ENCODE assay signal across 9 cellular contexts in the genomic region with DNA sequence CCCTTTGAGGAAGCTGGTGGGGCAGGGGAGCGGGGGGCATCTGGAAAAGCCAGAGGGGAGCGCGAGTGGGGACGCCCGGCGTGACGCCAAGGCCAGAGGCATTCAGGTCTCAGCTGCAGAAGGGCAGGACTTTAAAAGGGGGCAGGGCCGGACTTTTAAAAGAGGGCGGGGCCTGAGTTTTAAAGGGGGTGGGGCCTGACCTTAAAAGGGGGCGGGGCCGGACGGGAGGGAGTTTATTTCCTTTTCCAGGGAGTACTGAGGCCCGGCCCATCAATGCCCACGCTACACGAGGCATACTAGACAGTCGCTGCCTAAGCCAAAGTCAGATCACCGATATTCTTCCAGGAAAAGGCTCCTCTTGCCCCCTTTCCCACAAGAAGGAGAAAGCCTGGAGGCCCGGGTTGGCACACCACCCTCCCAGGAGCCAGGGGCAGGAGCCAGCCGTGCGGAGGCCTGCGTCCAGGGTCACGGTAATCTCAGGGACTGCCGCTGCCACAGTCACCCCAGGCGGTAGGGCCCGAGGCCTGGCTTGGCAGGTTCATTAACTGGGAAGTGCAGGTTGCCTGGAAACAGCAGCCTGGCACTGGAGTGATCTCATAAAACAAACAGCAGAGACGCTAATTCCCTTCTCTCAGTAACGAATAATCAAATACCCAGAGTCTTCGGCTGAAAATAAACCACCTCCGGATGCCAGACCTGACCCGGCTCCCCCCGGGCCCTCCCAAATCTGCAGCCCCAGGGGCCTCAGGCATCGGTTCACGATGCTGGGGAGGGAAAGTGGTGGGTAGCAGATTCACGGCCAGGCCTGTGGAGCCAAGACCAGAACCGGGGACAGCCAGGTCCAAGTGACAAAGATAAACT.
DNase-seq lines count a peak whose midpoint lies in the region; ATAC-seq and TF ChIP-seq lines count a peak whose summit lies in the region.
"Had no signal": no experiment of that assay in that cellular context is flagged by ENCODE, and none has a peak within 500 bp of the region (broad histone marks: within the 10 kb centered on the region; RNA-seq: fewer than 3 reads in every experiment).

No MANE protein-coding gene starts in this region.

- H2AK5ac ChIP-seq in neuronal stem cell (ENCODE audit: low read depth, low read length): peak overlapping the region; percentile 46

- no peaks in the 10 kb centered on the region for H3K9me3 Mint-ChIP-seq in activated T-cell treated with anti-CD3 and anti-CD28 coated beads, Interleukin-2, amount 50 U/mL, for 24 hours

- H3K9me3 ChIP-seq in PC-9 (ENCODE audit: insufficient read depth, low read depth) (no peaks in the 10 kb centered on the region), esophagus squamous epithelium (no peaks in the 10 kb centered on the region), neuronal stem cell (replicated peaks in 1 of 2; ENCODE audit: control insufficient read depth in 2 of 2, insufficient read depth in 1 of 2, low read depth in 1 of 2, low read length in 2 of 2) (peaks cover 0 to 2% of the 10 kb centered on the region in 2 donors)

- H3K14ac ChIP-seq in neuronal stem cell (ENCODE audit: low read length): peak overlapping the region; percentile 94

- H3K4me3 ChIP-seq in PC-9: peak overlapping the region; percentile 48; the same call in 1 of the 2 replicates
- peak overlapping the region in 3 of 4 donors; percentile 21 to 43 (median 26) for H3K4me3 ChIP-seq in esophagus squamous epithelium
- H3K4me3 ChIP-seq in neuronal stem cell (ENCODE audit: low read length in 2 of 2): no peak overlapping the region

- ATAC-seq in HG02571 (IDR thresholded peaks at IDR 0.05; ENCODE audit: unreplicated experiment): no peak

- H3K36me3 Mint-ChIP-seq in activated T-cell treated with anti-CD3 and anti-CD28 coated beads, Interleukin-2, amount 50 U/mL, for 24 hours (ENCODE audit: low read depth): peaks cover 73% of the 10 kb centered on the region

- H3K4me3 Mint-ChIP-seq in activated T-cell treated with anti-CD3 and anti-CD28 coated beads, Interleukin-2, amount 50 U/mL, for 24 hours: no peak overlapping the region

- BruUV-seq in PC-9 (replicated peaks; lab: Mats Ljungman, UMichigan): TSS peak; percentile 87

- H4K8ac ChIP-seq in neuronal stem cell (ENCODE audit: low read depth, low read length): no peak overlapping the region

- intact Hi-C loops in PC-9 (cut with micrococcal nuclease; ENCODE audit: unreplicated experiment): loop anchor here (1.0 kb wide), 1 partner anchor 24 kb away; no protein-coding TSS in a partner anchor
- intact Hi-C loops in esophagus squamous epithelium (cut with DNase I): no loop called here

- no peaks in the 10 kb centered on the region for H3K9me2 ChIP-seq in PC-9 (ENCODE audit: insufficient read depth)

- peaks cover 42% of the 10 kb centered on the region for H3K4me1 ChIP-seq in PC-9 (replicated peaks; ENCODE audit: insufficient read depth)
- peaks cover 19 to 84% (median 36%) of the 10 kb centered on the region in 3 donors for H3K4me1 ChIP-seq in esophagus squamous epithelium
- H3K4me1 ChIP-seq in neuronal stem cell (ENCODE audit: control insufficient read depth in 2 of 2, insufficient read depth in 1 of 2, low read depth in 1 of 2, low read length in 2 of 2): peaks cover 11 to 12% of the 10 kb centered on the region in 2 donors

- no peaks in the 10 kb centered on the region for H3K27me3 ChIP-seq in PC-9 (ENCODE audit: insufficient read depth, low read depth)
- no peaks in the 10 kb centered on the region for H3K27me3 ChIP-seq in esophagus squamous epithelium
- no peaks in the 10 kb centered on the region for H3K27me3 ChIP-seq in neuronal stem cell (ENCODE audit: control insufficient read depth in 3 of 3, insufficient read depth in 3 of 3, low read depth in 1 of 3, low read length in 3 of 3)

- peaks cover 7% of the 10 kb centered on the region for H3K79me1 ChIP-seq in neuronal stem cell (ENCODE audit: low read depth, low read length)

- H4K91ac ChIP-seq in neuronal stem cell (ENCODE audit: low read depth, low read length, poor library complexity): no peak overlapping the region

- no peaks in the 10 kb centered on the region for H3K4me1 Mint-ChIP-seq in activated T-cell treated with anti-CD3 and anti-CD28 coated beads, Interleukin-2, amount 50 U/mL, for 24 hours (ENCODE audit: low read depth)

- no peak overlapping the region for H3K9ac ChIP-seq in neuronal stem cell (ENCODE audit: low read depth, low read length, poor library complexity)

- peak; percentile 86 for DNase-seq in HT-29 (ENCODE audit: low spot score)
- DNase-seq in PC-9: peak; percentile 93 to 94
- DNase-seq in esophagus squamous epithelium (lab: John Stamatoyannopoulos, UW): no peak
- no peak for DNase-seq in neuronal stem cell (ENCODE audit: low spot score)
- no peak for DNase-seq in SKM-1 treated with dmso at 0.1 percent for 144 hours (lab: John Stamatoyannopoulos, UW; ENCODE audit: unreplicated experiment)
- DNase-seq in activated T-cell treated with anti-CD3 and anti-CD28 coated beads, Interleukin-2, amount 50 U/mL, for 24 hours: no peak
- no peak for DNase-seq in GM10248 (ENCODE audit: extremely low spot score)

- peak overlapping the region; percentile 4 for H2BK5ac ChIP-seq in neuronal stem cell (ENCODE audit: low read length)

- H2BK15ac ChIP-seq in neuronal stem cell (ENCODE audit: low read length): no peak overlapping the region

- H3K79me2 ChIP-seq in PC-9 (ENCODE audit: low read depth): no peaks in the 10 kb centered on the region

- no peak overlapping the region for H3K23ac ChIP-seq in neuronal stem cell (ENCODE audit: low read depth, low read length, poor library complexity)

- TF ChIP-seq CTCF in PC-9 (conservative IDR thresholded peaks at IDR 0.05): no peak
- TF ChIP-seq CTCF in esophagus squamous epithelium (IDR thresholded peaks at IDR 0.05): no peak
- no peak for TF ChIP-seq CTCF in GM10248 (IDR thresholded peaks at IDR 0.05; ENCODE audit: control extremely low read depth, extremely low read depth, low read depth, missing control alignments)

- peaks cover 53% of the 10 kb centered on the region for H3F3A ChIP-seq in PC-9 (ENCODE audit: insufficient read depth, low read depth)

- no peaks in the 10 kb centered on the region for H3K27me3 Mint-ChIP-seq in activated T-cell treated with anti-CD3 and anti-CD28 coated beads, Interleukin-2, amount 50 U/mL, for 24 hours

- H3K4me2 ChIP-seq in PC-9 (peak overlapping the region; percentile 86), neuronal stem cell (ENCODE audit: insufficient read depth, low read length, poor library complexity, severe bottlenecking) (no peak overlapping the region)

- no peak overlapping the region for H3K27ac Mint-ChIP-seq in activated T-cell treated with anti-CD3 and anti-CD28 coated beads, Interleukin-2, amount 50 U/mL, for 24 hours

- peak overlapping the region; percentile 67 for H2AFZ ChIP-seq in PC-9
- H2AFZ ChIP-seq in neuronal stem cell (ENCODE audit: low read length): no peak overlapping the region

- no peak for TF ChIP-seq POLR2A in esophagus squamous epithelium (IDR thresholded peaks at IDR 0.05)

- 18 to 65% methylated on average over 17 to 22 of the region's 35 CpGs for WGBS in esophagus squamous epithelium, 2 donors
- no CpG with 5 or more reads among the region's 35 CpGs for WGBS in neuronal stem cell (ENCODE audit: extremely low coverage in 2 of 2, insufficient read length in 2 of 2, insufficient replicate concordance in 1 of 2), 2 donors

- H3K27ac ChIP-seq in PC-9: peak overlapping the region; percentile 88
- peak overlapping the region; percentile 87 to 94 (median 89) for H3K27ac ChIP-seq in esophagus squamous epithelium
- H3K27ac ChIP-seq in neuronal stem cell (replicated peaks; ENCODE audit: low read length): no peak overlapping the region
- H3K27ac ChIP-seq: HL-60 had no signal

- no peak overlapping the region for H3K4ac ChIP-seq in neuronal stem cell (ENCODE audit: low read length)

- H3K36me3 ChIP-seq in PC-9 (ENCODE audit: low read depth): 0 out of 2 replicates have a peak, but pooled peaks cover 3% of the 10 kb centered on the region
- H3K36me3 ChIP-seq in esophagus squamous epithelium: peaks cover 0 to 73% (median 6%) of the 10 kb centered on the region in 3 donors
- peaks cover 5 to 47% of the 10 kb centered on the region in 2 donors for H3K36me3 ChIP-seq in neuronal stem cell (replicated peaks in 1 of 2; ENCODE audit: control insufficient read depth in 2 of 2, insufficient read depth in 2 of 2, low read length in 2 of 2)

- peak overlapping the region; percentile 74 for H3K18ac ChIP-seq in neuronal stem cell (ENCODE audit: low read length)

- H2BK120ac ChIP-seq in neuronal stem cell (ENCODE audit: low read depth, low read length): no peak overlapping the region

- no peak overlapping the region for H2BK12ac ChIP-seq in neuronal stem cell (ENCODE audit: low read length)

- CTCF ChIA-PET in PC-9 (lab: Charles Lee) (no interaction called here), GM10248 (lab: Yijun Ruan, JAX) (no interaction called here)

- H4K20me1 ChIP-seq in PC-9 (ENCODE audit: insufficient read depth): no peaks in the 10 kb centered on the region

- POLR2A ChIA-PET in PC-9 (lab: Charles Lee; ENCODE audit: unreplicated experiment) (interaction anchor here (0.5 to 0.6 kb wide), 2 partner anchors 314 to 328 kb away, joined by 3 to 4 read pairs; no protein-coding TSS in a partner anchor), GM10248 (lab: Yijun Ruan, JAX) (no interaction called here)

Comparison
In these comparisons a context has a peak if more than half of its experiments do, and no peak if none do; other contexts are left out.
1. DNase-seq: peak in HT-29 (single experiment) and PC-9 (2 of 2); none in esophagus squamous epithelium (single experiment), neuronal stem cell (single experiment), SKM-1 treated with dmso at 0.1 percent for 144 hours (single experiment), activated T-cell treated with anti-CD3 and anti-CD28 coated beads, Interleukin-2, amount 50 U/mL, for 24 hours (single experiment) and GM10248 (single experiment).
2. H3K4me3 ChIP-seq: peak in PC-9 (single experiment) and esophagus squamous epithelium (3 of 4); none in neuronal stem cell (0 of 2).